ENCODE assay signal across 8 cellular contexts in the genomic region with DNA sequence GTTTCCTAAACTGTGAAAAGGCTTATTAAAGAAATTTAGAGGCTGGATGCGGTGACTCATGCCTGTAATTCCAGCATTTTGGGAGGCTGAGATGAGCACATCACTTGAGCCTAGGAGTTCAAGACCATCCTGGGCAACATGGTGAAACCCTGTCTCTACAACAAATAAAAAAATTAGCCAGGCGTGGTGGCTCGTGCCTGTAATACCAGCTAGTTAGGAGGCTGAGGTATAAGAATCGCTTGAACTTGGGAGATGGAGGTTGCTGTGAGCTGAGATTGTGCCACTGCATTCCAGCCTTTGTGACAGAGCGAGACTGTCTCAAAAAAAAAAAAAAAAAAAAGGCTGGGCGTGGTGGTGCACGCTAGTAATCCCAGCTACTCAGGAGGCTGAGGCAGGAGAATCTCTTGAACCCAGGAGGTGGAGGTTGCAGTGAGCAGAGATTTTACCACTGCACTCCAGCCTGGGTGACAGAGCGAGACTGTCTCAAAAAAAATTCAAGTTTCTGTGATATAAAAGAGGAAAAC. TPM values are rescaled to one million over a fixed set of nuclear protein-coding genes. Genes with fewer than 3 reads are reported as not detected.
DNase-seq lines count a peak whose midpoint lies in the region; ATAC-seq, FAIRE-seq and TF ChIP-seq lines count a peak whose summit lies in the region.
"Not testable (repeated sequence)": the region's sequence is repeated elsewhere in the genome, so short reads cannot be mapped to it uniquely, and the experiment has no call there.

No MANE protein-coding gene starts in this region.

- not testable (repeated sequence) for BruUV-seq in endothelial cell of umbilical vein (replicated peaks; lab: Mats Ljungman, UMichigan)

- not testable (repeated sequence) for TF ChIP-seq CTCF in A549 (IDR thresholded peaks at IDR 0.05); Loucy (conservative IDR thresholded peaks at IDR 0.05; ENCODE audit: low read length); astrocyte (IDR thresholded peaks at IDR 0.05; ENCODE audit: insufficient read depth, low read depth, low read length); endothelial cell of umbilical vein (IDR thresholded peaks at IDR 0.05; ENCODE audit: extremely low read depth in 1 of 2, insufficient read depth in 1 of 2, low read depth in 1 of 2, low read length in 2 of 2); hepatocyte (IDR thresholded peaks at IDR 0.05; ENCODE audit: poor library complexity); osteoblast (IDR thresholded peaks at IDR 0.05; ENCODE audit: extremely low read depth, low read depth, low read length)

- not testable (repeated sequence) for H3K27ac ChIP-seq in A549; astrocyte (ENCODE audit: low read depth, low read length); endothelial cell of umbilical vein (ENCODE audit: insufficient read depth, low read depth, low read length)
- H3K27ac ChIP-seq in SJSA1 (peak overlapping the region; percentile 41), hepatocyte (peak overlapping the region; percentile 9), osteoblast (ENCODE audit: low read depth, low read length) (peak overlapping the region; percentile 43)

- WGBS in A549 (ENCODE audit: missing lambda C conversion rate), result 62% methylated on average over 8 of the region's 8 CpGs
- WGBS in hepatocyte (ENCODE audit: low lambda C conversion rate, missing lambda C conversion rate), result 78% methylated on average over 7 of the region's 8 CpGs

- H4K20me1 ChIP-seq in Loucy (ENCODE audit: insufficient read depth, low read length, poor library complexity, severe bottlenecking), result peaks cover 98% of the 10 kb centered on the region
- peaks cover 99% of the 10 kb centered on the region for H4K20me1 ChIP-seq in astrocyte (ENCODE audit: insufficient read depth, low read length)
- H4K20me1 ChIP-seq in endothelial cell of umbilical vein (replicated peaks; ENCODE audit: control insufficient read depth, extremely low read depth, insufficient read depth, low read length), result peaks cover 34% of the 10 kb centered on the region
- H4K20me1 ChIP-seq in hepatocyte (ENCODE audit: insufficient read depth, poor library complexity, severe bottlenecking), result peaks cover 100% of the 10 kb centered on the region
- H4K20me1 ChIP-seq in osteoblast (ENCODE audit: insufficient read depth, low read length), result peaks cover 81% of the 10 kb centered on the region

- peak overlapping the region; percentile 45 for H3K4me2 ChIP-seq in A549
- peak overlapping the region; percentile 73 for H3K4me2 ChIP-seq in Loucy (ENCODE audit: low read depth, low read length, poor library complexity, severe bottlenecking)
- peak overlapping the region; percentile 26 for H3K4me2 ChIP-seq in astrocyte (ENCODE audit: low read length)
- peak overlapping the region; percentile 59 for H3K4me2 ChIP-seq in endothelial cell of umbilical vein (ENCODE audit: insufficient read depth, low read length)
- peak overlapping the region; percentile 47 for H3K4me2 ChIP-seq in hepatocyte
- H3K4me2 ChIP-seq in osteoblast (ENCODE audit: insufficient read depth, low read length), result peak overlapping the region; percentile 50

- H3K9me1 ChIP-seq in endothelial cell of umbilical vein (replicated peaks; ENCODE audit: control insufficient read depth, extremely low read depth, insufficient read depth, low read length), result not testable (repeated sequence)

- not testable (repeated sequence) for H3F3A ChIP-seq in Loucy (ENCODE audit: low read depth)

- peak overlapping the region; percentile 66 for H3K27ac Mint-ChIP-seq in astrocyte (ENCODE audit: unreplicated experiment)

- H3K4me1 ChIP-seq in A549 (peaks cover 33% of the 10 kb centered on the region), Loucy (ENCODE audit: insufficient read depth, low read length, poor library complexity, severe bottlenecking) (peaks cover 67% of the 10 kb centered on the region), SJSA1 (replicated peaks) (peaks cover 30% of the 10 kb centered on the region), astrocyte (ENCODE audit: insufficient read depth, low read length) (peaks cover 23% of the 10 kb centered on the region), endothelial cell of umbilical vein (ENCODE audit: control insufficient read depth, extremely low read depth, insufficient read depth, low read length) (peaks cover 43% of the 10 kb centered on the region), hepatocyte (ENCODE audit: insufficient read depth) (peaks cover 49% of the 10 kb centered on the region), osteoblast (ENCODE audit: insufficient read depth, low read length) (peaks cover 30% of the 10 kb centered on the region)

- H3K27me3 ChIP-seq in Loucy (ENCODE audit: insufficient read depth, low read length, poor library complexity, severe bottlenecking); SJSA1 (replicated peaks); astrocyte (ENCODE audit: insufficient read depth, low read length); endothelial cell of umbilical vein (ENCODE audit: control insufficient read depth in 2 of 2, insufficient read depth in 2 of 2, low read length in 2 of 2); hepatocyte; osteoblast (ENCODE audit: insufficient read depth, low read length): not testable (repeated sequence)

- not testable (repeated sequence) for H3K9me3 ChIP-seq in A549; Loucy (ENCODE audit: insufficient read depth, low read depth, low read length); SJSA1 (replicated peaks); astrocyte (ENCODE audit: insufficient read depth, low read depth, low read length); endothelial cell of umbilical vein (replicated peaks; ENCODE audit: control insufficient read depth, insufficient read depth, low read length); hepatocyte (ENCODE audit: low read depth); osteoblast (ENCODE audit: low read depth, low read length)

- H3K36me3 Mint-ChIP-seq in astrocyte (ENCODE audit: low read depth, unreplicated experiment), result peaks cover 11% of the 10 kb centered on the region

- intact Hi-C loops in endothelial cell of umbilical vein (cut with micrococcal nuclease), result not testable (repeated sequence)

- peaks cover 21% of the 10 kb centered on the region for H3K4me1 Mint-ChIP-seq in astrocyte (ENCODE audit: low read depth, unreplicated experiment)

- peak in 1 of 2 experiments; percentile 35; a peak in 2 of 6 replicates for ATAC-seq in A549

- CTCF ChIA-PET in A549 (lab: Yijun Ruan, JAX) (interaction anchor here (0.8 to 1.8 kb wide), 3 partner anchors 10 to 58 kb away, joined by 3 to 10 read pairs (median 3); a partner anchor contains a TSS), endothelial cell of umbilical vein (lab: Charles Lee) (interaction anchor here (1.5 to 3.7 kb wide), 2 partner anchors 15 to 126 kb away, joined by 4 to 32 read pairs; a partner anchor contains a TSS)

- POLR2A ChIA-PET in A549 (lab: Yijun Ruan, JAX), result interaction anchor here (0.5 to 2.8 kb wide), 4 partner anchors 15 to 234 kb away, joined by 3 to 10 read pairs (median 4); a partner anchor contains a TSS
- POLR2A ChIA-PET in endothelial cell of umbilical vein (lab: Charles Lee), result interaction anchor here (0.6 kb wide), 1 partner anchor 154 kb away, joined by 4 read pairs; no protein-coding TSS in a partner anchor

- not testable (repeated sequence) for H3K4me3 ChIP-seq in A549; SJSA1; astrocyte (ENCODE audit: insufficient read depth, low read depth, low read length); endothelial cell of umbilical vein (replicated peaks in 1 of 3; ENCODE audit: insufficient read depth in 1 of 3, low read depth in 1 of 3, low read length in 3 of 3); hepatocyte; osteoblast (ENCODE audit: insufficient read depth, low read length)
- H3K4me3 ChIP-seq in Loucy (ENCODE audit: low read length, poor library complexity, severe bottlenecking), result peak overlapping the region; percentile 60

- not testable (repeated sequence) for H3K9me2 ChIP-seq in Loucy (replicated peaks; ENCODE audit: low read depth, low read length); hepatocyte (replicated peaks; ENCODE audit: insufficient read depth)

- H3K79me2 ChIP-seq in Loucy (ENCODE audit: insufficient read depth, low read length), result peaks cover 100% of the 10 kb centered on the region
- peaks cover 100% of the 10 kb centered on the region for H3K79me2 ChIP-seq in astrocyte (ENCODE audit: insufficient read depth, low read length)
- peaks cover 100% of the 10 kb centered on the region for H3K79me2 ChIP-seq in endothelial cell of umbilical vein (ENCODE audit: control insufficient read depth, insufficient read depth, low read length)
- peaks cover 100% of the 10 kb centered on the region for H3K79me2 ChIP-seq in hepatocyte
- peaks cover 100% of the 10 kb centered on the region for H3K79me2 ChIP-seq in osteoblast (ENCODE audit: insufficient read depth, low read length)

- H3K9me3 Mint-ChIP-seq in astrocyte (ENCODE audit: unreplicated experiment), result not testable (repeated sequence)

- TF ChIP-seq EP300 in A549 (IDR thresholded peaks at IDR 0.05), result not testable (repeated sequence)

- H3K9ac ChIP-seq in Loucy (ENCODE audit: low read depth, low read length, poor library complexity, severe bottlenecking); astrocyte (ENCODE audit: low read length); endothelial cell of umbilical vein (replicated peaks; ENCODE audit: extremely low read depth, insufficient read depth, low read length): not testable (repeated sequence)

- not testable (repeated sequence) for FAIRE-seq in A549 (lab: Jason Lieb, UNC); astrocyte (lab: Jason Lieb, UNC); endothelial cell of umbilical vein (lab: Jason Lieb, UNC)

- not testable (repeated sequence) for H3K27me3 Mint-ChIP-seq in astrocyte (ENCODE audit: low read depth, unreplicated experiment)

- H3K36me3 ChIP-seq in Loucy (ENCODE audit: insufficient read depth, low read length) (peaks cover 23% of the 10 kb centered on the region; the same call in 1 of the 2 replicates), SJSA1 (peaks cover 65% of the 10 kb centered on the region)
- not testable (repeated sequence) for H3K36me3 ChIP-seq in astrocyte (ENCODE audit: insufficient read depth, low read length); endothelial cell of umbilical vein (ENCODE audit: control insufficient read depth in 2 of 2, extremely low read depth in 1 of 2, insufficient read depth in 2 of 2, low read length in 2 of 2); hepatocyte (replicated peaks; ENCODE audit: insufficient read depth, low read depth); osteoblast (ENCODE audit: insufficient read depth, low read length)

- H2AFZ ChIP-seq in Loucy (ENCODE audit: low read length); astrocyte (ENCODE audit: low read depth, low read length); endothelial cell of umbilical vein (ENCODE audit: low read depth, low read length); hepatocyte; osteoblast (ENCODE audit: low read length): not testable (repeated sequence)

- not testable (repeated sequence) for TF ChIP-seq POLR2A in A549 (IDR thresholded peaks at IDR 0.05; ENCODE audit: low read length); endothelial cell of umbilical vein (IDR thresholded peaks at IDR 0.05; ENCODE audit: low read depth, low read length)

- dilution Hi-C loops in endothelial cell of umbilical vein (cut with MboI; ENCODE audit: extremely low pct_ligation_motif_present, low sequenced_read_pairs), result not testable (repeated sequence)

- H3K4me3 Mint-ChIP-seq in astrocyte (ENCODE audit: unreplicated experiment), result peak overlapping the region; percentile 62

- DNase-seq in A549 (ENCODE audit: low read depth in 1 of 2, low spot score in 1 of 2); SJSA1 (ENCODE audit: low read depth in 1 of 2, low spot score in 2 of 2); astrocyte (ENCODE audit: low read depth); endothelial cell of umbilical vein (ENCODE audit: low read depth, low spot score); hepatocyte (ENCODE audit: low spot score); osteoblast (ENCODE audit: insufficient read length, low spot score, missing footprints): not testable (repeated sequence)
- peak; percentile 28 for DNase-seq in ELR (ENCODE audit: low read depth)

- not testable (repeated sequence) for TF ChIP-seq RAD21 in A549 (conservative IDR thresholded peaks at IDR 0.05 in 1 of 2, IDR thresholded peaks at IDR 0.05 in 1 of 2)

RNA-seq across cellular contexts. Expression of a gene that starts 14.1 kb away (rescaled TPM):
- polyA plus RNA-seq in A549 (2011; rRNA removed) (55.6 and 59.3 TPM in 2 replicates), A549 (2017; fragmentation: RNase III; extraction: RNeasy Plus Mini Kit Qiagen cat#74134 plus additional on column Dnase treatment) (51.4 to 53.2 TPM (median 52.7 TPM) in 3 replicates), endothelial cell of umbilical vein (72.4 and 73.6 TPM in 2 replicates), hepatocyte (66.8 and 83.3 TPM in 2 replicates)
- polyA plus RNA-seq in A549 (2012; cell fraction: cytosol; rRNA removed), result 28.0 and 30.7 TPM in 2 replicates
- polyA plus RNA-seq in A549 (2012; cell fraction: nucleus; rRNA removed), result 31.3 and 32.0 TPM in 2 replicates
- 108 and 113 TPM in 2 replicates for polyA minus RNA-seq in A549 (2011; rRNA and poly(A)+ RNA removed)
- 35.7 and 46.4 TPM in 2 replicates for total RNA-seq in SJSA1 (2014; rRNA removed; shearing (Covaris generic))
- total RNA-seq in astrocyte (91.3 and 97.5 TPM in 2 replicates), endothelial cell of umbilical vein (101 and 105 TPM in 2 replicates), hepatocyte (71.9 and 87.3 TPM in 2 replicates), osteoblast (56.9 and 63.0 TPM in 2 replicates)
- 76.7 and 81.7 TPM in 2 replicates for polyA plus RNA-seq in endothelial cell of umbilical vein (2011; cell fraction: cytosol; rRNA removed)
- 68.4 and 75.6 TPM in 2 replicates for polyA plus RNA-seq in endothelial cell of umbilical vein (2011; cell fraction: nucleus; rRNA removed)
- polyA plus RNA-seq in endothelial cell of umbilical vein (2012), result 62.3 and 92.5 TPM in 2 replicates
- 226 and 237 TPM in 2 replicates for polyA minus RNA-seq in endothelial cell of umbilical vein
- 65.3 TPM for polyA minus RNA-seq in endothelial cell of umbilical vein (2011; cell fraction: cytosol; rRNA and poly(A)+ RNA removed)
- polyA minus RNA-seq in endothelial cell of umbilical vein (2011; cell fraction: nucleus; rRNA and poly(A)+ RNA removed), result 56.2 and 66.6 TPM in 2 replicates
